In genomic region chr1:182713939-182714338, GRCh38 we compare ENCODE assay signal across 1 cellular context.
A peak's percentile ranks its signal among the peaks of the same experiment; 100 is the strongest.
TF ChIP-seq lines count a peak whose summit lies in the region.

No MANE protein-coding gene starts in this region.

TF ChIP-seq in GM12878, 131 proteins besides CTCF, POLR2A, EP300 and RAD21:
- TF ChIP-seq SMAD1 (IDR thresholded peaks at IDR 0.05; ENCODE audit: low read depth, partially characterized antibody) (no peak), SIX5 (IDR thresholded peaks at IDR 0.05; ENCODE audit: low read depth, low read length, severe bottlenecking) (no peak), RCOR1 (conservative IDR thresholded peaks at IDR 0.05; ENCODE audit: low read depth, low read length) (no peak), RUNX3 (IDR thresholded peaks at IDR 0.05; ENCODE audit: low read length) (peak; percentile 13; the same call in 1 of the 2 replicates), RFX5 (IDR thresholded peaks at IDR 0.05; ENCODE audit: low read depth, low read length) (no peak), RELA (IDR thresholded peaks at IDR 0.05; ENCODE audit: borderline replicate concordance, partially characterized antibody) (no peak), ELK1 (IDR thresholded peaks at IDR 0.05; ENCODE audit: low read depth, low read length) (no peak), CHD2 (IDR thresholded peaks at IDR 0.05; ENCODE audit: borderline replicate concordance, low read depth, low read length) (no peak), ZNF207 (IDR thresholded peaks at IDR 0.05; ENCODE audit: borderline replicate concordance) (no peak), JUNB (IDR thresholded peaks at IDR 0.05) (no peak), TCF3 (IDR thresholded peaks at IDR 0.05; ENCODE audit: borderline replicate concordance, insufficient read depth, low read depth, low read length) (no peak), IRF4 (IDR thresholded peaks at IDR 0.05; ENCODE audit: low read depth, low read length) (no peak), ZBTB4 (CRISPR knock-in tag; IDR thresholded peaks at IDR 0.05) (no peak), HSF1 (IDR thresholded peaks at IDR 0.05; ENCODE audit: low read depth, low read length) (no peak), NR2F1 (conservative IDR thresholded peaks at IDR 0.05) (peak; percentile 45), BCL11A (IDR thresholded peaks at IDR 0.05; ENCODE audit: low read depth, low read length) (no peak), ASH2L (IDR thresholded peaks at IDR 0.05; ENCODE audit: borderline replicate concordance, low read depth) (no peak), PAX8 (IDR thresholded peaks at IDR 0.05) (no peak), E2F4 (IDR thresholded peaks at IDR 0.05; ENCODE audit: low read depth, low read length) (no peak), ZBTB40 (IDR thresholded peaks at IDR 0.05; ENCODE audit: borderline replicate concordance) (no peak), CREM (IDR thresholded peaks at IDR 0.05; ENCODE audit: low read depth) (0 out of 2 replicates have a peak, but pooled peaks have one; percentile 17), ETV6 (conservative IDR thresholded peaks at IDR 0.05 in 1 of 2, IDR thresholded peaks at IDR 0.05 in 1 of 2; ENCODE audit: borderline replicate concordance in 1 of 2, low read depth in 1 of 2) (no peak), ATF7 (IDR thresholded peaks at IDR 0.05; ENCODE audit: low read depth) (peak; percentile 83), RB1 (IDR thresholded peaks at IDR 0.05; ENCODE audit: borderline replicate concordance) (no peak)
